In the genomic region with DNA sequence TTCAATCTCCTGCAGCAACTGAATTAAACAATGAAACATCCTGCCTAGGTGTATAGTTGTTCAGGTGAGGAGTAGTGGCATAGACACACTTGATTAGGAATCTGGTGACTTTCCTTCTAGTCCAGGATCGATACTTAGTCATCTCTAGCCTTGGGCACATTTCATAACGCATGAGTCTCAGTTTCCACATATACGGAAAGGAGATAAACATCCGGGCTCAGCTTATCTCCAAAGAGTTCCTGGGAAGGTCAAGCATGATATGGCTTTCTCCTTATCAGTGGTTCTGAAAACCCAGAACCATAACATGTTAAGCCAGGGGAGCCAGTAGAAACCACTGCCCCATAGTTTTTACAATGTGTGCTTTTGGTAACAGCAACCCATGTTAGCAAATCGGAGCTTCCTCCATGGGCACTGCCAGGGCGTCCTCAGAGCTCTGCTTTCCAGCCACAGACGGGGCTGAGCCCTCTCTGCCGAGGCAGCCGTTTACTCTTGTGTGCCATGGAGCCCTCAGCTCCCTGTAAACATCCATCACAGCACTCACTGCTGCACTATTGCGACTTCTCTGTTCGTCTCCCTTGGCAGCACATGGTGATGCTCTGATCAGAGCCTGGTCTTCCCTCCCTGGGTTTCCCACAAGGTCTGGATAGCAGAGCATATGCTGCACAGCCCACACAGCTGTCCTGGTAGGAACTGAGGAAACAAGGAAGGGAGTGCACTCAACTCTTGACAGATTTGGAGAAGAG, we compare ENCODE assay signal across 15 cellular contexts. TPM values are rescaled to one million over a fixed set of nuclear protein-coding genes. Genes with fewer than 3 reads are reported as not detected.
DNase-seq lines count a peak whose midpoint lies in the region; ATAC-seq, FAIRE-seq and TF ChIP-seq lines count a peak whose summit lies in the region.
"Had no signal": no experiment of that assay in that cellular context is flagged by ENCODE, and none has a peak within 500 bp of the region (broad histone marks: within the 10 kb centered on the region; RNA-seq: fewer than 3 reads in every experiment).

No MANE protein-coding gene starts in this region.

- H2AFZ ChIP-seq in mammary epithelial cell (ENCODE audit: low read depth, low read length) = no peak overlapping the region

- dilution Hi-C loops in mammary epithelial cell (cut with HindIII; ENCODE audit: low sequenced_read_pairs) = loop anchor here (5.0 kb wide), 1 partner anchor 58 kb away; no protein-coding TSS in a partner anchor

- H3K79me2 ChIP-seq in mammary epithelial cell (ENCODE audit: insufficient read depth, low read length) = no peaks in the 10 kb centered on the region

- intact Hi-C loops in mammary epithelial cell (cut with micrococcal nuclease) = no loop called here

- no peak for ATAC-seq in activated T-cell treated with anti-CD3 and anti-CD28 coated beads, Interleukin-2, amount 50 U/mL, for 4 hours
- ATAC-seq in GM21423 (IDR thresholded peaks at IDR 0.05; ENCODE audit: unreplicated experiment) = no peak
- ATAC-seq: stimulated activated naive B cell treated with anti-CD40 and anti-IgM and Interleukin-4, amounts not matched to agents 10 μg/mL and 1 μg/mL and 100 μg/mL, for 72 hours had no signal

- H3K9me3 Mint-ChIP-seq in activated T-cell treated with anti-CD3 and anti-CD28 coated beads, Interleukin-2, amount 50 U/mL, for 24 hours = no peaks in the 10 kb centered on the region
- no peaks in the 10 kb centered on the region for H3K9me3 Mint-ChIP-seq in activated T-cell treated with anti-CD3 and anti-CD28 coated beads, Interleukin-2, amount 50 U/mL, for 4 hours
- no peaks in the 10 kb centered on the region for H3K9me3 Mint-ChIP-seq in nephron progenitor cell
- H3K9me3 Mint-ChIP-seq: effector memory CD8-positive, alpha-beta T cell; stimulated activated naive B cell treated with anti-CD40 and anti-IgM and Interleukin-4, amounts not matched to agents 10 μg/mL and 1 μg/mL and 100 μg/mL, for 72 hours had no signal

- CTCF ChIA-PET in mammary epithelial cell (lab: Charles Lee; ENCODE audit: low non-redundant PET) = no interaction called here

- H3K27me3 ChIP-seq in mammary epithelial cell (ENCODE audit: insufficient read depth, low read length) (no peaks in the 10 kb centered on the region), small intestine (ENCODE audit: control insufficient read depth in 2 of 2, insufficient read depth in 2 of 2, low read length in 2 of 2) (no peaks in the 10 kb centered on the region)
- H3K27me3 ChIP-seq: ovary, SJCRH30 had no signal

- TF ChIP-seq CTCF in mammary epithelial cell (conservative IDR thresholded peaks at IDR 0.05 in 1 of 2, IDR thresholded peaks at IDR 0.05 in 1 of 2; ENCODE audit: extremely low read depth in 1 of 2, insufficient read depth in 1 of 2, low read depth in 1 of 2, low read length in 2 of 2) (no peak), nephron progenitor cell (IDR thresholded peaks at IDR 0.05) (no peak)

- BruUV-seq in mammary epithelial cell (replicated peaks; lab: Mats Ljungman, UMichigan) = no TSS peak

- no peak overlapping the region for H3K4me2 ChIP-seq in mammary epithelial cell (ENCODE audit: insufficient read depth, low read depth, low read length)

- H3K9me3 ChIP-seq in mammary epithelial cell (replicated peaks; ENCODE audit: insufficient read depth, low read length) = no peaks in the 10 kb centered on the region
- no peaks in the 10 kb centered on the region for H3K9me3 ChIP-seq in small intestine (ENCODE audit: control insufficient read depth, low read depth)
- H3K9me3 ChIP-seq: ovary, SJCRH30 had no signal

- peak overlapping the region; percentile 74 for H3K27ac Mint-ChIP-seq in activated T-cell treated with anti-CD3 and anti-CD28 coated beads, Interleukin-2, amount 50 U/mL, for 24 hours
- no peak overlapping the region for H3K27ac Mint-ChIP-seq in nephron progenitor cell
- H3K27ac Mint-ChIP-seq: stimulated activated naive B cell treated with anti-CD40 and anti-IgM and Interleukin-4, amounts not matched to agents 10 μg/mL and 1 μg/mL and 100 μg/mL, for 72 hours had no signal

- H3K4me3 Mint-ChIP-seq in activated T-cell treated with anti-CD3 and anti-CD28 coated beads, Interleukin-2, amount 50 U/mL, for 24 hours = no peak overlapping the region
- no peak overlapping the region for H3K4me3 Mint-ChIP-seq in activated T-cell treated with anti-CD3 and anti-CD28 coated beads, Interleukin-2, amount 50 U/mL, for 4 hours
- no peak overlapping the region for H3K4me3 Mint-ChIP-seq in nephron progenitor cell
- H3K4me3 Mint-ChIP-seq: stimulated activated naive B cell treated with anti-CD40 and anti-IgM and Interleukin-4, amounts not matched to agents 10 μg/mL and 1 μg/mL and 100 μg/mL, for 72 hours had no signal

- H3K4me1 Mint-ChIP-seq in activated T-cell treated with anti-CD3 and anti-CD28 coated beads, Interleukin-2, amount 50 U/mL, for 24 hours (ENCODE audit: low read depth) = peaks cover 93% of the 10 kb centered on the region
- peaks cover 87% of the 10 kb centered on the region for H3K4me1 Mint-ChIP-seq in activated T-cell treated with anti-CD3 and anti-CD28 coated beads, Interleukin-2, amount 50 U/mL, for 4 hours (ENCODE audit: low read depth)
- peaks cover 9% of the 10 kb centered on the region for H3K4me1 Mint-ChIP-seq in nephron progenitor cell

- peaks cover 19% of the 10 kb centered on the region for H3K36me3 Mint-ChIP-seq in activated T-cell treated with anti-CD3 and anti-CD28 coated beads, Interleukin-2, amount 50 U/mL, for 24 hours (ENCODE audit: low read depth)
- H3K36me3 Mint-ChIP-seq in activated T-cell treated with anti-CD3 and anti-CD28 coated beads, Interleukin-2, amount 50 U/mL, for 4 hours (ENCODE audit: insufficient read depth) = peaks cover 19% of the 10 kb centered on the region
- no peaks in the 10 kb centered on the region for H3K36me3 Mint-ChIP-seq in nephron progenitor cell (ENCODE audit: low read depth)

- no peak overlapping the region for H3K4me3 ChIP-seq in mammary epithelial cell (replicated peaks in 1 of 3; ENCODE audit: insufficient read depth in 1 of 3, low read depth in 2 of 3, low read length in 3 of 3)
- H3K4me3 ChIP-seq in small intestine (ENCODE audit: low read depth in 1 of 2, low read length in 2 of 2) = no peak overlapping the region
- H3K4me3 ChIP-seq: ovary, SJCRH30 had no signal

- FAIRE-seq in small intestine (lab: Jason Lieb, UNC) = no peak

- H3K9ac ChIP-seq in mammary epithelial cell (ENCODE audit: insufficient read depth, low read length) = no peak overlapping the region

- H4K20me1 ChIP-seq in mammary epithelial cell (ENCODE audit: insufficient read depth, low read length) = no peaks in the 10 kb centered on the region

- in situ Hi-C loops in mammary epithelial cell (cut with MboI; ENCODE audit: low sequenced_read_pairs in 2 of 2) = no loop called here

- H3K36me3 ChIP-seq in mammary epithelial cell (ENCODE audit: insufficient read depth, low read length) = no peaks in the 10 kb centered on the region
- H3K36me3 ChIP-seq in small intestine (ENCODE audit: control insufficient read depth in 2 of 2, insufficient read depth in 2 of 2, low read length in 2 of 2) = no peaks in the 10 kb centered on the region
- H3K36me3 ChIP-seq: ovary had no signal

- no peaks in the 10 kb centered on the region for H3K27me3 Mint-ChIP-seq in activated T-cell treated with anti-CD3 and anti-CD28 coated beads, Interleukin-2, amount 50 U/mL, for 24 hours
- no peaks in the 10 kb centered on the region for H3K27me3 Mint-ChIP-seq in activated T-cell treated with anti-CD3 and anti-CD28 coated beads, Interleukin-2, amount 50 U/mL, for 4 hours (ENCODE audit: low read depth)
- no peaks in the 10 kb centered on the region for H3K27me3 Mint-ChIP-seq in nephron progenitor cell (ENCODE audit: low read depth, poor library complexity)
- H3K27me3 Mint-ChIP-seq: effector memory CD8-positive, alpha-beta T cell; stimulated activated naive B cell treated with anti-CD40 and anti-IgM and Interleukin-4, amounts not matched to agents 10 μg/mL and 1 μg/mL and 100 μg/mL, for 72 hours had no signal

- 80% methylated on average over 9 of the region's 11 CpGs for WGBS in mammary epithelial cell (ENCODE audit: low coverage, missing lambda C conversion rate)
- WGBS in small intestine, 3 donors = 56 to 60% (median 57%) methylated on average over 11 of the region's 11 CpGs

- no peak for DNase-seq in activated T-cell treated with anti-CD3 and anti-CD28 coated beads, Interleukin-2, amount 50 U/mL, for 24 hours
- no peak for DNase-seq in activated T-cell treated with anti-CD3 and anti-CD28 coated beads, Interleukin-2, amount 50 U/mL, for 4 hours
- DNase-seq in NCI-H226 = peak; percentile 23
- peak; percentile 55 for DNase-seq in mammary epithelial cell
- peak; percentile 63 for DNase-seq in small intestine
- DNase-seq in nephron progenitor cell = no peak
- DNase-seq in hypothalamus (lab: John Stamatoyannopoulos, UW) = no peak
- DNase-seq: caudate nucleus; effector memory CD8-positive, alpha-beta T cell; NCI-H1417; NCI-H446; ovary; stimulated activated naive B cell treated with anti-CD40 and anti-IgM and Interleukin-4, amounts not matched to agents 10 μg/mL and 1 μg/mL and 100 μg/mL, for 72 hours had no signal

- H3K27ac ChIP-seq in mammary epithelial cell (ENCODE audit: insufficient read depth, low read depth, low read length) = no peak overlapping the region
- no peak overlapping the region for H3K27ac ChIP-seq in small intestine (ENCODE audit: low read depth in 1 of 2, low read length in 1 of 2)
- H3K27ac ChIP-seq: ovary, SJCRH30 had no signal

- H3K4me1 ChIP-seq in mammary epithelial cell (ENCODE audit: insufficient read depth, low read length) = no peaks in the 10 kb centered on the region
- peaks cover 0 to 33% of the 10 kb centered on the region in 2 donors for H3K4me1 ChIP-seq in small intestine (ENCODE audit: control insufficient read depth in 2 of 2, insufficient read depth in 1 of 2, low read depth in 1 of 2, low read length in 1 of 2)

RNA-seq across cellular contexts. Expression of a gene that starts 34.6 kb away (rescaled TPM):
- 100 to 1,000 TPM in 1 of 3 donors, 10 to 100 TPM in 2; 91.6 to 116 (median 99.9) TPM for total RNA-seq in activated T-cell treated with anti-CD3 and anti-CD28 coated beads, Interleukin-2, amount 50 U/mL, for 4 hours
- 100 to 1,000 TPM; 126 to 133 TPM for total RNA-seq in mammary epithelial cell
- 45.8 TPM for polyA plus RNA-seq in mammary epithelial cell
- polyA minus RNA-seq in mammary epithelial cell = 102 TPM
- polyA plus RNA-seq in small intestine = 1 to 10 TPM; 2.5 to 5.8 (median 3.2) TPM

Comparison
In these comparisons a context has a peak if more than half of its experiments do, and no peak if none do; other contexts are left out.
1. DNase-seq: peak in NCI-H226 (single experiment), mammary epithelial cell (single experiment) and small intestine (single experiment); none in activated T-cell treated with anti-CD3 and anti-CD28 coated beads, Interleukin-2, amount 50 U/mL, for 24 hours (single experiment), activated T-cell treated with anti-CD3 and anti-CD28 coated beads, Interleukin-2, amount 50 U/mL, for 4 hours (single experiment), nephron progenitor cell (single experiment) and hypothalamus (0 of 51).